ENCODE assay signal across 8 cellular contexts in genomic region chr9:128912270-128912853, GRCh38. TPM values are rescaled to one million over a fixed set of nuclear protein-coding genes. Genes with fewer than 3 reads are reported as not detected.
DNase-seq lines count a peak whose midpoint lies in the region; ATAC-seq and TF ChIP-seq lines count a peak whose summit lies in the region.

No MANE protein-coding gene starts in this region.

- no peaks in the 10 kb centered on the region for H3K9me2 ChIP-seq in MM.1S (replicated peaks; ENCODE audit: insufficient read depth, low read length)

- H2AFZ ChIP-seq in MM.1S (ENCODE audit: low read length): no peak overlapping the region

- TF ChIP-seq CTCF in MM.1S (IDR thresholded peaks at IDR 0.05; ENCODE audit: low read length): no peak

- H3K4me3 ChIP-seq in iPS-15b (ENCODE audit: low read depth, low read length) (peak overlapping the region; percentile 22), MM.1S (ENCODE audit: low read length) (no peak overlapping the region)

- H3K36me3 Mint-ChIP-seq in activated naive CD4-positive, alpha-beta T cell treated with anti-CD3 and anti-CD28 coated beads, Interleukin-2, amount 50 U/mL, for 72 hours: peaks cover 25 to 30% of the 10 kb centered on the region in 2 donors
- H3K36me3 Mint-ChIP-seq in stimulated activated memory B cell treated with anti-CD40 and anti-IgM and Interleukin-4, amounts not matched to agents 10 μg/mL and 1 μg/mL and 100 μg/mL, for 72 hours: peaks cover 56% of the 10 kb centered on the region

- H3K27ac Mint-ChIP-seq in activated naive CD4-positive, alpha-beta T cell treated with anti-CD3 and anti-CD28 coated beads, Interleukin-2, amount 50 U/mL, for 72 hours: peak overlapping the region; percentile 79 to 83
- H3K27ac Mint-ChIP-seq in stimulated activated memory B cell treated with anti-CD40 and anti-IgM and Interleukin-4, amounts not matched to agents 10 μg/mL and 1 μg/mL and 100 μg/mL, for 72 hours: peak overlapping the region; percentile 12

- peaks cover 14% of the 10 kb centered on the region for H3K4me1 Mint-ChIP-seq in stimulated activated memory B cell treated with anti-CD40 and anti-IgM and Interleukin-4, amounts not matched to agents 10 μg/mL and 1 μg/mL and 100 μg/mL, for 72 hours

- no peaks in the 10 kb centered on the region for H3K27me3 Mint-ChIP-seq in stimulated activated memory B cell treated with anti-CD40 and anti-IgM and Interleukin-4, amounts not matched to agents 10 μg/mL and 1 μg/mL and 100 μg/mL, for 72 hours

- H3K27ac ChIP-seq in MM.1S (ENCODE audit: low read length): no peak overlapping the region

- no peak overlapping the region for H3K4me3 Mint-ChIP-seq in stimulated activated memory B cell treated with anti-CD40 and anti-IgM and Interleukin-4, amounts not matched to agents 10 μg/mL and 1 μg/mL and 100 μg/mL, for 72 hours

- peaks cover 48% of the 10 kb centered on the region for H3K36me3 ChIP-seq in iPS-15b (ENCODE audit: control insufficient read depth, insufficient read depth, low read length)
- peaks cover 6% of the 10 kb centered on the region; the same call in 1 of the 2 replicates for H3K36me3 ChIP-seq in MM.1S (replicated peaks; ENCODE audit: insufficient read depth, low read length)

- no peaks in the 10 kb centered on the region for H4K20me1 ChIP-seq in MM.1S (ENCODE audit: insufficient read depth, low read length)

- peak; percentile 59 to 62 for ATAC-seq in activated naive CD4-positive, alpha-beta T cell treated with anti-CD3 and anti-CD28 coated beads, Interleukin-2, amount 50 U/mL, for 72 hours
- no peak for ATAC-seq in stimulated activated memory B cell treated with anti-CD40 and anti-IgM and Interleukin-4, amounts not matched to agents 10 μg/mL and 1 μg/mL and 100 μg/mL, for 72 hours

- DNase-seq in HS-27A (ENCODE audit: low read depth) (peak; percentile 77), NCI-H187 (lab: John Stamatoyannopoulos, UW) (no peak), NCI-H1417 (lab: John Stamatoyannopoulos, UW) (no peak), NCI-H1092 (lab: John Stamatoyannopoulos, UW) (no peak), MM.1S (no peak)
- DNase-seq in activated naive CD4-positive, alpha-beta T cell treated with anti-CD3 and anti-CD28 coated beads, Interleukin-2, amount 50 U/mL, for 72 hours (ENCODE audit: low spot score in 2 of 2): no peak

- H3K9me3 ChIP-seq in iPS-15b (ENCODE audit: control insufficient read depth, insufficient read depth, low read length) (no peaks in the 10 kb centered on the region), MM.1S (replicated peaks; ENCODE audit: insufficient read depth, low read length) (no peaks in the 10 kb centered on the region)

- no peak overlapping the region for H3K4me2 ChIP-seq in MM.1S (ENCODE audit: low read depth, low read length)

- H3K27me3 ChIP-seq in iPS-15b (ENCODE audit: control insufficient read depth, insufficient read depth, low read length): no peaks in the 10 kb centered on the region
- H3K27me3 ChIP-seq in MM.1S (replicated peaks; ENCODE audit: insufficient read depth, low read length): no peaks in the 10 kb centered on the region

- H3F3A ChIP-seq in MM.1S (ENCODE audit: insufficient read depth, low read length): no peaks in the 10 kb centered on the region

- H3K79me2 ChIP-seq in MM.1S (ENCODE audit: low read length): peaks cover 17% of the 10 kb centered on the region

- H3K4me1 ChIP-seq in iPS-15b (ENCODE audit: control insufficient read depth, insufficient read depth, low read length) (peaks cover 10% of the 10 kb centered on the region), MM.1S (ENCODE audit: low read length) (no peaks in the 10 kb centered on the region)

- H3K9ac ChIP-seq in iPS-15b (ENCODE audit: low read depth, low read length): peak overlapping the region; percentile 28
- no peak overlapping the region for H3K9ac ChIP-seq in MM.1S (ENCODE audit: low read length)

- no peaks in the 10 kb centered on the region for H3K9me3 Mint-ChIP-seq in activated naive CD4-positive, alpha-beta T cell treated with anti-CD3 and anti-CD28 coated beads, Interleukin-2, amount 50 U/mL, for 72 hours
- H3K9me3 Mint-ChIP-seq in stimulated activated memory B cell treated with anti-CD40 and anti-IgM and Interleukin-4, amounts not matched to agents 10 μg/mL and 1 μg/mL and 100 μg/mL, for 72 hours: no peaks in the 10 kb centered on the region

RNA-seq across cellular contexts. Expression of gene PHYHD1, which starts 8.4 kb away (rescaled TPM):
- under 1 TPM; 0.54 to 0.64 TPM for total RNA-seq in activated naive CD4-positive, alpha-beta T cell treated with anti-CD3 and anti-CD28 coated beads, Interleukin-2, amount 50 U/mL, for 72 hours

RNA-seq across cellular contexts. Expression of gene LRRC8A, which starts 30.4 kb away (rescaled TPM):
- total RNA-seq in activated naive CD4-positive, alpha-beta T cell treated with anti-CD3 and anti-CD28 coated beads, Interleukin-2, amount 50 U/mL, for 72 hours: 10 to 100 TPM; 16.3 to 20.9 TPM

RNA-seq across cellular contexts. Expression of gene KYAT1, which starts 30.6 kb away (rescaled TPM):
- total RNA-seq in activated naive CD4-positive, alpha-beta T cell treated with anti-CD3 and anti-CD28 coated beads, Interleukin-2, amount 50 U/mL, for 72 hours: 10 to 100 TPM; 19.9 to 49.0 TPM

RNA-seq across cellular contexts. Expression of gene DOLK, which starts 35.0 kb away (rescaled TPM):
- total RNA-seq in activated naive CD4-positive, alpha-beta T cell treated with anti-CD3 and anti-CD28 coated beads, Interleukin-2, amount 50 U/mL, for 72 hours: 1 to 10 TPM; 5.1 to 5.6 TPM

RNA-seq across cellular contexts. Expression of gene NUP188, which starts 35.1 kb away (rescaled TPM):
- 100 to 1,000 TPM; 110 to 123 TPM for total RNA-seq in activated naive CD4-positive, alpha-beta T cell treated with anti-CD3 and anti-CD28 coated beads, Interleukin-2, amount 50 U/mL, for 72 hours
